ENCODE assay signal across 8 cellular contexts in the genomic region with DNA sequence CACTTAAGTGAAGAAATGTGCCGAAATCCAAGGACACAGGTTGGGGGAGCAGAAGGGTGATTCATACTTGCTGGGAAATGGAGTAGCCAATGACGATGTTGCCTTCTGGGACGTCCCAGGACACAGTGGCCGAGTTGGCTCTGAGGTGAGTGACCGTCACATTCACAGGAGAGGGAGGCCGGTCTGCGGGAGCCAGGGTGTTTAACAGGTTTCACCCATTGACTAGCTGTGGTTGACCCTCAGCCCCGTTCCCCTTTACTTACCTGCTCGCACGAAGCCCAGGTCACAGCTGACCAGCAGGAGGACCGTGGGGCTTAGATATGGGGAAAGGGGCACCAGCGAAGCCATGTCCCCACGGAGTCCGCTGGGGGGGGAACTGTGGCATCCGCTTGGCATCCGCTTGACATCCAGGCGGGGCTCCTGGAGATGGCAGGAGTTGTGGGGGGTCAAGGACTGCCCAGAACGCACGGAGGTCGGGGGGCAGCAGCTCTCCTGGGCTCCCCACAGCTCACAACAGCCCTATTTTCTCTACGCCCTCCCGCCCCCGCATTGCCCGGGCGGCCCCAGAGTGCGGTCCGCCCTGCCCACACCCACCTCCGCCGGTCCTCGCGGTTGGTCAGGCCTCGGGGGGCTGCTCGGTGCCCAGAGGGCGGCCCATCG. TPM values are rescaled to one million over a fixed set of nuclear protein-coding genes. Genes with fewer than 3 reads are reported as not detected.
A peak's percentile ranks its signal among the peaks of the same experiment; 100 is the strongest.
DNase-seq lines count a peak whose midpoint lies in the region; TF ChIP-seq lines count a peak whose summit lies in the region.

No MANE protein-coding gene starts in this region.

- H3K9me3 Mint-ChIP-seq in activated T-helper 2 cell treated with anti-CD3 and anti-CD28 coated beads, Interferon-gamma antibody, Interleukin-2, Interleukin-4, amounts not matched to agents 10 μg/mL and 5 μg/mL and 100 μg/mL, durations not matched to agents 14 hours and 24 hours and 36 hours: no peaks in the 10 kb centered on the region

- no peaks in the 10 kb centered on the region for H3K9me3 ChIP-seq in right atrium auricular region

- H3K36me3 ChIP-seq in right atrium auricular region (no peaks in the 10 kb centered on the region), rectal smooth muscle tissue (ENCODE audit: control insufficient read depth, insufficient read depth, low read length) (no peaks in the 10 kb centered on the region)

- H3K27ac Mint-ChIP-seq in activated T-helper 2 cell treated with anti-CD3 and anti-CD28 coated beads, Interferon-gamma antibody, Interleukin-2, Interleukin-4, amounts not matched to agents 10 μg/mL and 5 μg/mL and 100 μg/mL, durations not matched to agents 14 hours and 24 hours and 36 hours: no peak overlapping the region

- H3K27me3 ChIP-seq in right atrium auricular region: no peaks in the 10 kb centered on the region
- peaks cover 2% of the 10 kb centered on the region for H3K27me3 ChIP-seq in rectal smooth muscle tissue (ENCODE audit: control insufficient read depth, insufficient read depth, low read length)

- peaks cover 18% of the 10 kb centered on the region for H3K4me1 Mint-ChIP-seq in activated T-helper 2 cell treated with anti-CD3 and anti-CD28 coated beads, Interferon-gamma antibody, Interleukin-2, Interleukin-4, amounts not matched to agents 10 μg/mL and 5 μg/mL and 100 μg/mL, durations not matched to agents 14 hours and 24 hours and 36 hours (ENCODE audit: low read depth)

- no peaks in the 10 kb centered on the region for H3K36me3 Mint-ChIP-seq in activated T-helper 2 cell treated with anti-CD3 and anti-CD28 coated beads, Interferon-gamma antibody, Interleukin-2, Interleukin-4, amounts not matched to agents 10 μg/mL and 5 μg/mL and 100 μg/mL, durations not matched to agents 14 hours and 24 hours and 36 hours (ENCODE audit: low read depth)

- peak overlapping the region; percentile 56 for H3K4me3 Mint-ChIP-seq in activated T-helper 2 cell treated with anti-CD3 and anti-CD28 coated beads, Interferon-gamma antibody, Interleukin-2, Interleukin-4, amounts not matched to agents 10 μg/mL and 5 μg/mL and 100 μg/mL, durations not matched to agents 14 hours and 24 hours and 36 hours (ENCODE audit: low read depth)

- peaks cover 52% of the 10 kb centered on the region for H3K27me3 Mint-ChIP-seq in activated T-helper 2 cell treated with anti-CD3 and anti-CD28 coated beads, Interferon-gamma antibody, Interleukin-2, Interleukin-4, amounts not matched to agents 10 μg/mL and 5 μg/mL and 100 μg/mL, durations not matched to agents 14 hours and 24 hours and 36 hours (ENCODE audit: low read depth)

- H3K4me1 ChIP-seq in right atrium auricular region (peaks cover 0 to 20% of the 10 kb centered on the region in 2 donors), rectal smooth muscle tissue (ENCODE audit: control insufficient read depth, insufficient read depth, low read length) (peaks cover 4% of the 10 kb centered on the region)

- intact Hi-C loops in activated T-helper 2 cell treated with anti-CD3 and anti-CD28 coated beads, Interferon-gamma antibody, Interleukin-2, Interleukin-4, amounts not matched to agents 10 μg/mL and 5 μg/mL and 100 μg/mL, durations not matched to agents 14 hours and 24 hours and 36 hours (cut with micrococcal nuclease): loop anchor here (10.0 kb wide), 1 partner anchor 90 kb away; a partner anchor contains a TSS

- no peak for TF ChIP-seq CTCF in right atrium auricular region (IDR thresholded peaks at IDR 0.05)

- DNase-seq in GM03348 (ENCODE audit: low spot score): peak; percentile 61
- DNase-seq in activated T-helper 2 cell treated with anti-CD3 and anti-CD28 coated beads, Interferon-gamma antibody, Interleukin-2, Interleukin-4, amounts not matched to agents 10 μg/mL and 5 μg/mL and 100 μg/mL, durations not matched to agents 14 hours and 24 hours and 36 hours (ENCODE audit: low spot score): no peak
- peak; percentile 85 for DNase-seq in right atrium auricular region (ENCODE audit: low spot score)
- DNase-seq in NCI-H510A treated with DMSO at 0.1 percent for 48 hours (lab: John Stamatoyannopoulos, UW): no peak
- DNase-seq in OCI-M2 (lab: John Stamatoyannopoulos, UW; ENCODE audit: unreplicated experiment): no peak
- DNase-seq in NCI-H2029 (lab: John Stamatoyannopoulos, UW): no peak
- DNase-seq in pons (ENCODE audit: low spot score): no peak

- H3K9ac ChIP-seq in rectal smooth muscle tissue (ENCODE audit: low read length): no peak overlapping the region

- H3K4me3 ChIP-seq in right atrium auricular region (peak overlapping the region; percentile 40 to 60), rectal smooth muscle tissue (ENCODE audit: low read length) (peak overlapping the region; percentile 61)

- H3K27ac ChIP-seq in right atrium auricular region (peak overlapping the region in 1 of 2 donors; percentile 48), rectal smooth muscle tissue (ENCODE audit: low read depth, low read length) (no peak overlapping the region)

RNA-seq across cellular contexts. Expression of a gene that starts 0.6 kb away (rescaled TPM):
- 0.18 and 0.30 TPM in 2 replicates for total RNA-seq in activated T-helper 2 cell treated with anti-CD3 and anti-CD28 coated beads, Interferon-gamma antibody, Interleukin-2, Interleukin-4, amounts not matched to agents 10 μg/mL and 5 μg/mL and 100 μg/mL, durations not matched to agents 14 hours and 24 hours and 36 hours
- 10 to 100 TPM in 1 of 2 donors, 1 to 10 TPM in 1; 2.2 to 19.3 TPM for total RNA-seq in right atrium auricular region

RNA-seq across cellular contexts. Expression of a gene that starts 2.2 kb away (rescaled TPM):
- not detected in 2 replicates for total RNA-seq in activated T-helper 2 cell treated with anti-CD3 and anti-CD28 coated beads, Interferon-gamma antibody, Interleukin-2, Interleukin-4, amounts not matched to agents 10 μg/mL and 5 μg/mL and 100 μg/mL, durations not matched to agents 14 hours and 24 hours and 36 hours
- total RNA-seq in right atrium auricular region: 1 to 10 TPM in 1 of 2 donors, not detected in 1; 1.9 TPM

RNA-seq across cellular contexts. Expression of a gene that starts 4.9 kb away (rescaled TPM):
- total RNA-seq in activated T-helper 2 cell treated with anti-CD3 and anti-CD28 coated beads, Interferon-gamma antibody, Interleukin-2, Interleukin-4, amounts not matched to agents 10 μg/mL and 5 μg/mL and 100 μg/mL, durations not matched to agents 14 hours and 24 hours and 36 hours: 16.4 and 18.8 TPM in 2 replicates
- 10 to 100 TPM; 14.4 to 18.2 TPM for total RNA-seq in right atrium auricular region

RNA-seq across cellular contexts. Expression of a gene that starts 52.2 kb away (rescaled TPM):
- 6.2 and 7.5 TPM in 2 replicates for total RNA-seq in activated T-helper 2 cell treated with anti-CD3 and anti-CD28 coated beads, Interferon-gamma antibody, Interleukin-2, Interleukin-4, amounts not matched to agents 10 μg/mL and 5 μg/mL and 100 μg/mL, durations not matched to agents 14 hours and 24 hours and 36 hours
- total RNA-seq in right atrium auricular region: 1 to 10 TPM in 1 of 2 donors, not detected in 1; 1.2 TPM

Comparison
In these comparisons a context has a peak if more than half of its experiments do, and no peak if none do; other contexts are left out.
1. DNase-seq: peak in GM03348 (single experiment) and right atrium auricular region (single experiment); none in activated T-helper 2 cell treated with anti-CD3 and anti-CD28 coated beads, Interferon-gamma antibody, Interleukin-2, Interleukin-4, amounts not matched to agents 10 μg/mL and 5 μg/mL and 100 μg/mL, durations not matched to agents 14 hours and 24 hours and 36 hours (single experiment), NCI-H510A treated with DMSO at 0.1 percent for 48 hours (single experiment), OCI-M2 (single experiment), NCI-H2029 (single experiment) and pons (single experiment).